ENCODE assay signal across 8 cellular contexts in the genomic region with DNA sequence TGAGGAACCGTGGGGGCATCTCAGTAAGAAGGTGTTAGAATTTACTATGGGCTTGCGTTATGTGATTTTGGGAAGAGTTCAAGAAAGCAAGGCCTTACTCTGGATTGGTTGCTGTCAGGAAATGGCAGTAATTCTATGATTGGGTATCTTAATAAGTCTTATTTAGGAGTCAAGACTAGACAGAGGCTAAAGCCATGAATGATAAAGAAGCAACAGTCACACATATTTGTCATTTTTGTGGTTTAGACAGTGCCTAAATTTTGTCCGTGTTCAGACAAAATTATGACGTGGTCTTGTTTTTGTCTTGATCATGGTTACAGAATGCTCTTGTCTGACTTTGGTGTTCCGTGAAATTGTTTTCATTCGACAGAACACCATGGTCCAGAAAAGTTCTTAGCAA. TPM values are rescaled to one million over a fixed set of nuclear protein-coding genes. Genes with fewer than 3 reads are reported as not detected.
DNase-seq lines count a peak whose midpoint lies in the region; FAIRE-seq and TF ChIP-seq lines count a peak whose summit lies in the region.

No MANE protein-coding gene starts in this region.

- peaks cover 26% of the 10 kb centered on the region for H3K4me1 Mint-ChIP-seq in T-helper 2 cell treated with Interferon-gamma antibody and Interleukin-4, amounts not matched to agents 5 μg/mL and 100 μg/mL, for 36 hours (ENCODE audit: low read depth)
- H3K4me1 Mint-ChIP-seq in activated naive CD8-positive, alpha-beta T cell (ENCODE audit: low read depth) = peaks cover 31% of the 10 kb centered on the region

- no peak for TF ChIP-seq POLR2A in GM12892 (IDR thresholded peaks at IDR 0.05; ENCODE audit: low read depth, low read length)

- no peaks in the 10 kb centered on the region for H3K36me3 ChIP-seq in iPS-15b (ENCODE audit: control insufficient read depth, insufficient read depth, low read length)

- peaks cover 9% of the 10 kb centered on the region for H3K27me3 Mint-ChIP-seq in T-helper 2 cell treated with Interferon-gamma antibody and Interleukin-4, amounts not matched to agents 5 μg/mL and 100 μg/mL, for 36 hours (ENCODE audit: low read depth)
- no peaks in the 10 kb centered on the region for H3K27me3 Mint-ChIP-seq in activated naive CD8-positive, alpha-beta T cell

- H3K36me3 Mint-ChIP-seq in T-helper 2 cell treated with Interferon-gamma antibody and Interleukin-4, amounts not matched to agents 5 μg/mL and 100 μg/mL, for 36 hours (ENCODE audit: low read depth) = peaks cover 8% of the 10 kb centered on the region
- no peaks in the 10 kb centered on the region for H3K36me3 Mint-ChIP-seq in activated naive CD8-positive, alpha-beta T cell

- no peaks in the 10 kb centered on the region for H3K9me3 ChIP-seq in iPS-15b (ENCODE audit: control insufficient read depth, insufficient read depth, low read length)

- peak overlapping the region; percentile 94 for H3K27ac ChIP-seq in substantia nigra (ENCODE audit: low read depth, low read length, poor library complexity, severe bottlenecking)

- peak overlapping the region; percentile 86 for H3K4me3 Mint-ChIP-seq in T-helper 2 cell treated with Interferon-gamma antibody and Interleukin-4, amounts not matched to agents 5 μg/mL and 100 μg/mL, for 36 hours
- H3K4me3 Mint-ChIP-seq in activated naive CD8-positive, alpha-beta T cell = peak overlapping the region; percentile 98

- no peaks in the 10 kb centered on the region for H3K9me3 Mint-ChIP-seq in T-helper 2 cell treated with Interferon-gamma antibody and Interleukin-4, amounts not matched to agents 5 μg/mL and 100 μg/mL, for 36 hours
- no peaks in the 10 kb centered on the region for H3K9me3 Mint-ChIP-seq in activated naive CD8-positive, alpha-beta T cell (ENCODE audit: low read depth)

- peaks cover 32% of the 10 kb centered on the region for H3K27me3 ChIP-seq in iPS-15b (ENCODE audit: control insufficient read depth, insufficient read depth, low read length)

- H3K9ac ChIP-seq in iPS-15b (ENCODE audit: low read depth, low read length) = no peak overlapping the region

- peak overlapping the region; percentile 85 for H3K27ac Mint-ChIP-seq in T-helper 2 cell treated with Interferon-gamma antibody and Interleukin-4, amounts not matched to agents 5 μg/mL and 100 μg/mL, for 36 hours
- peak overlapping the region; percentile 95 for H3K27ac Mint-ChIP-seq in activated naive CD8-positive, alpha-beta T cell

- FAIRE-seq in GM12892 (lab: Jason Lieb, UNC) = no peak

- no peaks in the 10 kb centered on the region for H3K4me1 ChIP-seq in iPS-15b (ENCODE audit: control insufficient read depth, insufficient read depth, low read length)

- DNase-seq in T-helper 2 cell treated with Interferon-gamma antibody and Interleukin-4, amounts not matched to agents 5 μg/mL and 100 μg/mL, for 36 hours (ENCODE audit: low spot score) = no peak
- DNase-seq in T-helper 2 cell (no peak), substantia nigra (lab: John Stamatoyannopoulos, UW) (no peak), GM12892 (ENCODE audit: insufficient read length) (no peak), NCI-H128 (lab: John Stamatoyannopoulos, UW; ENCODE audit: unreplicated experiment) (no peak), COLO668 (lab: John Stamatoyannopoulos, UW; ENCODE audit: unreplicated experiment) (no peak)

- H3K4me3 ChIP-seq in iPS-15b (ENCODE audit: low read depth, low read length) = peak overlapping the region; percentile 66

RNA-seq across cellular contexts. Expression of a gene that starts 0.9 kb away (rescaled TPM):
- 5.2 TPM for polyA plus RNA-seq in GM12892 (2012; ENCODE audit: missing spikeins)
